Comparison of ENCODE assay signal across 8 cellular contexts in genomic region chr1:39214998-39215873, GRCh38.
A peak's percentile ranks its signal among the peaks of the same experiment; 100 is the strongest.
DNase-seq lines count a peak whose midpoint lies in the region; ATAC-seq and TF ChIP-seq lines count a peak whose summit lies in the region.

No MANE protein-coding gene starts in this region.

- peaks cover 5% of the 10 kb centered on the region for H3K36me3 Mint-ChIP-seq in nephron progenitor cell (ENCODE audit: low read depth)

- H3K27ac ChIP-seq in cingulate gyrus (ENCODE audit: low read depth, low read length), result peak overlapping the region; percentile 97

- no peaks in the 10 kb centered on the region for H3K9me3 Mint-ChIP-seq in nephron progenitor cell

- H3K4me1 Mint-ChIP-seq in nephron progenitor cell, result peaks cover 42% of the 10 kb centered on the region

- no peaks in the 10 kb centered on the region for H3K27me3 Mint-ChIP-seq in nephron progenitor cell (ENCODE audit: low read depth, poor library complexity)

- ATAC-seq in GM18858 (IDR thresholded peaks at IDR 0.05; ENCODE audit: unreplicated experiment) (peak; percentile 47), HG02884 (IDR thresholded peaks at IDR 0.05; ENCODE audit: unreplicated experiment) (peak; percentile 65)

- no peak overlapping the region for H3K4me3 Mint-ChIP-seq in nephron progenitor cell

- no peak for TF ChIP-seq CTCF in nephron progenitor cell (IDR thresholded peaks at IDR 0.05)

- peak overlapping the region; percentile 72 for H3K27ac Mint-ChIP-seq in nephron progenitor cell

- DNase-seq in SKM-1 (lab: John Stamatoyannopoulos, UW; ENCODE audit: unreplicated experiment), result peak; percentile 69
- DNase-seq in nephron progenitor cell, result no peak
- DNase-seq in NCI-H748 (lab: John Stamatoyannopoulos, UW; ENCODE audit: unreplicated experiment), result no peak
- DNase-seq in AG08396 (ENCODE audit: low spot score), result no peak
- DNase-seq in NCI-H69 (lab: John Stamatoyannopoulos, UW), result no peak
